18 cellular contexts compared by ENCODE assay signal in genomic region chr2:39179974-39180960, GRCh38.
"Had no signal": no experiment of that assay in that cellular context is flagged by ENCODE, and none has a peak within 500 bp of the region (broad histone marks: within the 10 kb centered on the region; RNA-seq: fewer than 3 reads in every experiment).

No MANE protein-coding gene starts in this region.

- H3K27me3 Mint-ChIP-seq: stimulated activated naive CD8-positive, alpha-beta T cell treated with anti-CD3 and anti-CD28 coated beads, Interleukin-15, amount 100 ng/mL, for 72 hours; T-helper 17 cell had no signal

- H3K4me1 ChIP-seq: body of pancreas, colonic mucosa, sigmoid colon, spleen had no signal

- H3K4me3 ChIP-seq: body of pancreas, colonic mucosa, esophagus squamous epithelium, ovary, sigmoid colon, spleen had no signal

- H3K9me3 Mint-ChIP-seq: neural crest cell; stimulated activated naive CD8-positive, alpha-beta T cell treated with anti-CD3 and anti-CD28 coated beads, Interleukin-15, amount 100 ng/mL, for 72 hours had no signal

- DNase-seq: activated CD4-positive, alpha-beta T cell treated with anti-CD3 and anti-CD28 coated beads for 4 hours; activated CD8-positive, alpha-beta memory T cell treated with anti-CD3 and anti-CD28 coated beads, Interleukin-2, amount 50 U/mL, for 4 hours; activated CD8-positive, alpha-beta T cell treated with anti-CD3 and anti-CD28 coated beads, Interleukin-2, amount 10 ng/mL, durations not matched to agents 7 days and 5 days; activated gamma-delta T cell; activated T-cell treated with anti-CD3 and anti-CD28 coated beads, Interleukin-2, amount 50 U/mL, for 48 hours; amniotic stem cell; body of pancreas; central memory CD4-positive, alpha-beta T cell; colonic mucosa; esophagus squamous epithelium; hippocampal formation; ovary; sigmoid colon; spleen; stimulated activated naive CD8-positive, alpha-beta T cell treated with anti-CD3 and anti-CD28 coated beads, Interleukin-15, amount 100 ng/mL, for 72 hours; T-helper 17 cell had no signal

- H3K4me3 Mint-ChIP-seq: activated CD8-positive, alpha-beta T cell treated with anti-CD3 and anti-CD28 coated beads, Interleukin-2, amount 10 ng/mL, durations not matched to agents 7 days and 5 days; activated naive CD8-positive, alpha-beta T cell; neural crest cell; stimulated activated naive CD8-positive, alpha-beta T cell treated with anti-CD3 and anti-CD28 coated beads, Interleukin-15, amount 100 ng/mL, for 72 hours; T-helper 17 cell had no signal

- H3K36me3 Mint-ChIP-seq: activated naive CD8-positive, alpha-beta T cell had no signal

- H3K9me3 ChIP-seq: body of pancreas, colonic mucosa, esophagus squamous epithelium, ovary, sigmoid colon, spleen had no signal

- H3K27ac Mint-ChIP-seq: activated naive CD8-positive, alpha-beta T cell; stimulated activated naive CD8-positive, alpha-beta T cell treated with anti-CD3 and anti-CD28 coated beads, Interleukin-15, amount 100 ng/mL, for 72 hours; T-helper 17 cell had no signal

- H3K36me3 ChIP-seq: colonic mucosa, esophagus squamous epithelium, ovary, sigmoid colon, spleen had no signal

- ATAC-seq: activated CD8-positive, alpha-beta T cell treated with anti-CD3 and anti-CD28 coated beads, Interleukin-2, amount 10 ng/mL, durations not matched to agents 7 days and 5 days; body of pancreas; stimulated activated naive CD8-positive, alpha-beta T cell treated with anti-CD3 and anti-CD28 coated beads, Interleukin-15, amount 100 ng/mL, for 72 hours; T-helper 17 cell had no signal

- H3K4me1 Mint-ChIP-seq: stimulated activated naive CD8-positive, alpha-beta T cell treated with anti-CD3 and anti-CD28 coated beads, Interleukin-15, amount 100 ng/mL, for 72 hours had no signal
